ENCODE assay signal across 8 cellular contexts in genomic region chr6:111873178-111874029, GRCh38. TPM values are rescaled to one million over a fixed set of nuclear protein-coding genes. Genes with fewer than 3 reads are reported as not detected.
DNase-seq lines count a peak whose midpoint lies in the region; ATAC-seq and TF ChIP-seq lines count a peak whose summit lies in the region.

Gene FYN, minus strand, starts transcription at chr6:111873452. Its CDS starts 153,401 bp downstream, at chr6:111720051.

- H3K4me1 ChIP-seq in KMS-11 (ENCODE audit: low read depth, poor library complexity, severe bottlenecking) (peaks cover 23% of the 10 kb centered on the region), Peyer's patch (peaks cover 0 to 4% (median 0%) of the 10 kb centered on the region in 4 donors), esophagus muscularis mucosa (peaks cover 3 to 29% (median 24%) of the 10 kb centered on the region in 4 donors)

- peak; percentile 98 for ATAC-seq in GM21737 (IDR thresholded peaks at IDR 0.05; ENCODE audit: unreplicated experiment)

- WGBS in esophagus muscularis mucosa = 1% methylated on average over 25 of the region's 75 CpGs

- TF ChIP-seq EP300 in esophagus muscularis mucosa (IDR thresholded peaks at IDR 0.05) = no peak

- H3K36me3 ChIP-seq in KMS-11 (ENCODE audit: insufficient read depth) = no peaks in the 10 kb centered on the region
- H3K36me3 ChIP-seq in Peyer's patch = no peaks in the 10 kb centered on the region
- no peaks in the 10 kb centered on the region for H3K36me3 ChIP-seq in esophagus muscularis mucosa

- peak within 1 kb of the TSS; percentile 43; the same call in 1 of the 2 replicates for H3K27ac ChIP-seq in KMS-11
- peak within 1 kb of the TSS; percentile 80 to 92 (median 88) for H3K27ac ChIP-seq in Peyer's patch
- H3K27ac ChIP-seq in esophagus muscularis mucosa (replicated peaks in 1 of 4) = peak within 1 kb of the TSS; percentile 68 to 84 (median 80)

- TF ChIP-seq POLR2A in Peyer's patch (IDR thresholded peaks at IDR 0.05) (peak; percentile 33 to 77), esophagus muscularis mucosa (IDR thresholded peaks at IDR 0.05; ENCODE audit: low read depth) (peak; percentile 59)

- H3K9ac ChIP-seq in KMS-11 = peak within 1 kb of the TSS; percentile 39; the same call in 1 of the 2 replicates

- no peak within 1 kb of the TSS for H3K4me3 ChIP-seq in KMS-11 (IDR thresholded peaks at IDR 0.05; ENCODE audit: insufficient read depth, low read depth, low read length)
- H3K4me3 ChIP-seq in Peyer's patch = peak within 1 kb of the TSS; percentile 73 to 87 (median 78)
- peak within 1 kb of the TSS; percentile 71 to 84 (median 73) for H3K4me3 ChIP-seq in esophagus muscularis mucosa

- H3K9me3 ChIP-seq in Peyer's patch (no peaks in the 10 kb centered on the region), esophagus muscularis mucosa (no peaks in the 10 kb centered on the region)

- H3K27me3 ChIP-seq in KMS-11 (ENCODE audit: insufficient read depth, low read depth) (no peaks in the 10 kb centered on the region), Peyer's patch (no peaks in the 10 kb centered on the region), esophagus muscularis mucosa (peaks cover 0 to 14% (median 0%) of the 10 kb centered on the region in 4 donors)

- intact Hi-C loops in esophagus muscularis mucosa (cut with DNase I) = loop anchor here (5.0 to 10.0 kb wide), 3 partner anchors 124 to 169 kb away; no protein-coding TSS in a partner anchor

- TF ChIP-seq CTCF in KMS-11 (conservative IDR thresholded peaks at IDR 0.05; ENCODE audit: low read depth, low read length) (no peak), Peyer's patch (IDR thresholded peaks at IDR 0.05) (peak in 5 of 6 experiments; percentile 33 to 56 (median 53)), esophagus muscularis mucosa (IDR thresholded peaks at IDR 0.05) (peak; percentile 31 to 66 (median 41))

- peak within 1 kb of the TSS; percentile 88 for H2AFZ ChIP-seq in KMS-11 (ENCODE audit: low read depth)

- peak within 1 kb of the TSS; percentile 68 for H3K4me2 ChIP-seq in KMS-11

- no peaks in the 10 kb centered on the region for H4K20me1 ChIP-seq in KMS-11 (ENCODE audit: insufficient read depth)

- peaks cover 25% of the 10 kb centered on the region for H3K79me2 ChIP-seq in KMS-11 (ENCODE audit: insufficient read depth, low read depth)

- DNase-seq in DMS153 treated with DMSO at 0.1 percent for 48 hours (lab: John Stamatoyannopoulos, UW; ENCODE audit: unreplicated experiment) = peak; percentile 93
- peak; percentile 94 to 99 (median 98) for DNase-seq in Peyer's patch
- peak; percentile 99 for DNase-seq in activated T-cell treated with anti-CD3 and anti-CD28 coated beads, Interleukin-2, amount 50 U/mL, for 48 hours
- DNase-seq in esophagus muscularis mucosa (ENCODE audit: extremely low spot score) = peak; percentile 99
- DNase-seq in myocyte (ENCODE audit: low read depth) = peak; percentile 98
- peak; percentile 99 for DNase-seq in stimulated activated CD8-positive, alpha-beta memory T cell treated with anti-CD3 and anti-CD28 coated beads, Interleukin-7, amount 100 ng/mL, for 48 hours (ENCODE audit: extremely low read depth in 1 of 2, low read depth in 1 of 2)

RNA-seq across cellular contexts. Expression of gene FYN, which starts in this region (rescaled TPM):
- total RNA-seq in Peyer's patch = 100 to 1,000 TPM in 1 of 4 donors, 10 to 100 TPM in 3; 55.3 to 249 (median 74.3) TPM
- 10 to 100 TPM; 37.8 to 65.8 (median 53.8) TPM for total RNA-seq in esophagus muscularis mucosa
- total RNA-seq in myocyte = 165 and 196 TPM in 2 replicates
- 110 TPM for polyA plus RNA-seq in myocyte (2012)
